ENCODE assay signal across 16 cellular contexts in the genomic region with DNA sequence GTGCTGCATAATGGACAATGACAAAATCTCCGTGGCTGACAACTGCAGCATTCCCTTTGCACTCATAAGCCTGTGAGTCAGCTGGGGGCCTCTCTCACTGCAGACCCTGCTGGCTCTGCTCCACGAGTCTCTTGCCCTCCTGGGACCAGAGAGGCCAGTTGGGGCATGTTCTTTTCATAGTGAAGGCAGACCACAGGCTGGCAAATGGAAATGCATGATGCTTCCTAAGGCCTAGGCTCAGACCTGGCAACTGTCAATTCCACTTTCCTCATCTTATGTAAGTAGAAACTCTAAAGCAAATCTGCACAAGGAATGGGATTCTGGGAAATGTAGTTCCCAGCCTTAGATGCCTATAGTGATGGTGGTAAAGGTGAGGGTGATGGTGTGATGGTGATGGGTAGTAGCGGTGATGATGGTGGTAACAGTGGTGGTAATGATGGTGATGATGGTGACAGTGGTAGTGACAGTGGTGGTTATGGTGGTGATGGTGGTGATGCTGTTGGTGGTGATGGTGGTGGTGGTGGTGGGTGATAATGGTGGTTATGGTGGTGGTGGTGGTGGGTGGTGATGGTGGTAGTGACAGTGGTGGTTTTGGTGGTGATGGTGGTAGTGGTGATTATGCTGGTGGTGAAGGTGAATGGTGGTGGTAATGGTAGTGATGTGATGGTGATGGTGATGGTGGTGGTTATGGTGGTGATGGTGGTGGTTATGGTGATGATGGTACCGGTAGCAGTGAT.
DNase-seq lines count a peak whose midpoint lies in the region; ATAC-seq and TF ChIP-seq lines count a peak whose summit lies in the region.
"Had no signal": no experiment of that assay in that cellular context is flagged by ENCODE, and none has a peak within 500 bp of the region (broad histone marks: within the 10 kb centered on the region; RNA-seq: fewer than 3 reads in every experiment).

No MANE protein-coding gene starts in this region.

- no peaks in the 10 kb centered on the region for H3K36me3 Mint-ChIP-seq in natural killer cell
- H3K36me3 Mint-ChIP-seq in natural killer cell treated with Interleukin-12 subunit alpha and Interleukin-12 subunit beta and Interleukin-15 and Interleukin-18, amount 100 ng/mL, for 72 hours = no peaks in the 10 kb centered on the region
- H3K36me3 Mint-ChIP-seq in naive thymus-derived CD8-positive, alpha-beta T cell = no peaks in the 10 kb centered on the region

- H3K27me3 ChIP-seq in foreskin keratinocyte = no peaks in the 10 kb centered on the region
- H3K27me3 ChIP-seq: sigmoid colon, tibial nerve had no signal

- H3K4me3 Mint-ChIP-seq in natural killer cell = no peak overlapping the region
- H3K4me3 Mint-ChIP-seq in natural killer cell treated with Interleukin-12 subunit alpha and Interleukin-12 subunit beta and Interleukin-15 and Interleukin-18, amount 100 ng/mL, for 72 hours = no peak overlapping the region
- H3K4me3 Mint-ChIP-seq in naive thymus-derived CD8-positive, alpha-beta T cell = no peak overlapping the region
- H3K4me3 Mint-ChIP-seq: activated B cell treated with CpG ODN at 0.5 μM for 24 hours, B cell had no signal

- peaks cover 4 to 15% of the 10 kb centered on the region in 2 donors for H3K27me3 Mint-ChIP-seq in natural killer cell (ENCODE audit: low read depth in 2 of 2)
- H3K27me3 Mint-ChIP-seq in natural killer cell treated with Interleukin-12 subunit alpha and Interleukin-12 subunit beta and Interleukin-15 and Interleukin-18, amount 100 ng/mL, for 72 hours = peaks cover 6 to 11% of the 10 kb centered on the region in 2 donors
- peaks cover 0 to 7% (median 2%) of the 10 kb centered on the region in 5 donors for H3K27me3 Mint-ChIP-seq in naive thymus-derived CD8-positive, alpha-beta T cell

- POLR2A ChIA-PET in naive thymus-derived CD8-positive, alpha-beta T cell (lab: Charles Lee) = no interaction called here

- intact Hi-C loops in natural killer cell (cut with micrococcal nuclease) = no loop called here

- no peak overlapping the region for H3K27ac ChIP-seq in foreskin keratinocyte
- H3K27ac ChIP-seq: sigmoid colon, tibial nerve had no signal

- H3K9me3 Mint-ChIP-seq in natural killer cell = peaks cover 3 to 6% of the 10 kb centered on the region in 2 donors
- peaks cover 7% of the 10 kb centered on the region for H3K9me3 Mint-ChIP-seq in natural killer cell treated with Interleukin-12 subunit alpha and Interleukin-12 subunit beta and Interleukin-15 and Interleukin-18, amount 100 ng/mL, for 72 hours
- H3K9me3 Mint-ChIP-seq in naive thymus-derived CD8-positive, alpha-beta T cell = peaks cover 0 to 10% (median 0%) of the 10 kb centered on the region in 9 donors
- H3K9me3 Mint-ChIP-seq: activated B cell treated with CpG ODN at 0.5 μM for 24 hours had no signal

- peaks cover 0 to 8% of the 10 kb centered on the region in 2 donors for H3K4me1 Mint-ChIP-seq in natural killer cell
- peaks cover 7 to 8% of the 10 kb centered on the region in 2 donors for H3K4me1 Mint-ChIP-seq in natural killer cell treated with Interleukin-12 subunit alpha and Interleukin-12 subunit beta and Interleukin-15 and Interleukin-18, amount 100 ng/mL, for 72 hours (ENCODE audit: low read depth in 2 of 2)
- H3K4me1 Mint-ChIP-seq in naive thymus-derived CD8-positive, alpha-beta T cell = peaks cover 0 to 2% (median 0%) of the 10 kb centered on the region in 4 donors
- H3K4me1 Mint-ChIP-seq: activated B cell treated with CpG ODN at 0.5 μM for 24 hours, B cell had no signal

- TF ChIP-seq CTCF in natural killer cell (IDR thresholded peaks at IDR 0.05) = no peak
- TF ChIP-seq CTCF in foreskin keratinocyte (conservative IDR thresholded peaks at IDR 0.05) = no peak

- peak overlapping the region; percentile 3 to 20 for H3K27ac Mint-ChIP-seq in natural killer cell
- H3K27ac Mint-ChIP-seq in natural killer cell treated with Interleukin-12 subunit alpha and Interleukin-12 subunit beta and Interleukin-15 and Interleukin-18, amount 100 ng/mL, for 72 hours = peak overlapping the region in 1 of 2 donors; percentile 51
- no peak overlapping the region for H3K27ac Mint-ChIP-seq in naive thymus-derived CD8-positive, alpha-beta T cell
- H3K27ac Mint-ChIP-seq: activated B cell treated with CpG ODN at 0.5 μM for 24 hours, B cell had no signal

- no peak for DNase-seq in natural killer cell
- no peak for DNase-seq in natural killer cell treated with Interleukin-12 subunit alpha and Interleukin-12 subunit beta and Interleukin-15 and Interleukin-18, amount 100 ng/mL, for 72 hours (ENCODE audit: low spot score)
- peak; percentile 69 for DNase-seq in RPMI7951 (ENCODE audit: low read depth)
- DNase-seq in foreskin keratinocyte = peak; percentile 85 to 93
- DNase-seq in naive thymus-derived CD8-positive, alpha-beta T cell = no peak
- DNase-seq in SHP77 (lab: John Stamatoyannopoulos, UW) = no peak
- DNase-seq: activated B cell treated with CpG ODN at 0.5 μM for 24 hours, anterior cingulate cortex, HCEC 1CT, SHP77 treated with DMSO at 0.1 percent for 48 hours, sigmoid colon had no signal

- H3K4me1 ChIP-seq in foreskin keratinocyte = peaks cover 52% of the 10 kb centered on the region

- ATAC-seq in natural killer cell = no peak
- ATAC-seq in natural killer cell treated with Interleukin-12 subunit alpha and Interleukin-12 subunit beta and Interleukin-15 and Interleukin-18, amount 100 ng/mL, for 72 hours = no peak
- ATAC-seq in foreskin keratinocyte = peak; percentile 58
- ATAC-seq in GM19455 (IDR thresholded peaks at IDR 0.05; ENCODE audit: unreplicated experiment) = no peak
- no peak for ATAC-seq in HG03521 (IDR thresholded peaks at IDR 0.05; ENCODE audit: unreplicated experiment)
- no peak for ATAC-seq in naive thymus-derived CD8-positive, alpha-beta T cell
- ATAC-seq: K562 had no signal

Comparison
In these comparisons a context has a peak if more than half of its experiments do, and no peak if none do; other contexts are left out.
1. DNase-seq: peak in RPMI7951 (single experiment) and foreskin keratinocyte (2 of 2); none in natural killer cell (single experiment), natural killer cell treated with Interleukin-12 subunit alpha and Interleukin-12 subunit beta and Interleukin-15 and Interleukin-18, amount 100 ng/mL, for 72 hours (single experiment), naive thymus-derived CD8-positive, alpha-beta T cell (0 of 10) and SHP77 (0 of 2).
2. H3K27ac Mint-ChIP-seq: peak in natural killer cell (2 of 2); none in naive thymus-derived CD8-positive, alpha-beta T cell (0 of 10).